Comparison of ENCODE assay signal across 26 cellular contexts in genomic region chr7:96973986-96974385, GRCh38. TPM values are rescaled to one million over a fixed set of nuclear protein-coding genes. Genes with fewer than 3 reads are reported as not detected.
DNase-seq lines count a peak whose midpoint lies in the region; ATAC-seq and TF ChIP-seq lines count a peak whose summit lies in the region.
"Had no signal": no experiment of that assay in that cellular context is flagged by ENCODE, and none has a peak within 500 bp of the region (broad histone marks: within the 10 kb centered on the region; RNA-seq: fewer than 3 reads in every experiment).

No MANE protein-coding gene starts in this region.

- no peak overlapping the region for H2AFZ ChIP-seq in IMR-90 (replicated peaks; ENCODE audit: low read length, poor library complexity)
- H2AFZ ChIP-seq: parathyroid adenoma had no signal

- no peaks in the 10 kb centered on the region for H3K9me1 ChIP-seq in IMR-90 (ENCODE audit: insufficient read depth, low read length)

- TF ChIP-seq POLR2A in IMR-90 (IDR thresholded peaks at IDR 0.05; ENCODE audit: low read depth, low read length): no peak

- DNase-seq in AG04449 (ENCODE audit: low read depth, low spot score) (peak; percentile 42), IMR-90 (peak; percentile 21), brain microvascular endothelial cell (peak; percentile 38), myocyte (ENCODE audit: low read depth) (peak; percentile 37)
- no peak for DNase-seq in activated effector memory CD4-positive, alpha-beta T cell treated with anti-CD3 and anti-CD28 coated beads, Interleukin-2, amount 50 U/mL, for 16 hours
- DNase-seq: activated CD4-positive, alpha-beta T cell treated with anti-CD3 and anti-CD28 coated beads for 48 hours; activated naive CD4-positive, alpha-beta T cell treated with anti-CD3 and anti-CD28 coated beads, Interleukin-2, amount 10 ng/mL, durations not matched to agents 7 days and 5 days; activated T-cell treated with anti-CD3 and anti-CD28 coated beads, Interleukin-2, amount 50 U/mL, for 48 hours; colonic mucosa; heart right ventricle; KBM-7; left lung; NCI-H187; NCI-H774; OCI-M1; right cardiac atrium; Right ventricle myocardium superior had no signal

- H4K91ac ChIP-seq in IMR-90 (ENCODE audit: insufficient read depth, low read depth, low read length): no peak overlapping the region

- H3K14ac ChIP-seq in IMR-90 (replicated peaks; ENCODE audit: low read depth, low read length): no peak overlapping the region

- POLR2A ChIA-PET in AG04449 (lab: Yijun Ruan, JAX): no interaction called here
- POLR2A ChIA-PET in IMR-90 (lab: Charles Lee; ENCODE audit: unreplicated experiment): no interaction called here

- CTCF ChIA-PET in AG04449 (lab: Yijun Ruan, JAX): no interaction called here
- CTCF ChIA-PET in IMR-90 (lab: Yijun Ruan, JAX): no interaction called here

- no CpG with 5 or more reads among the region's 2 CpGs for WGBS in IMR-90 (ENCODE audit: extremely low coverage in 2 of 2, insufficient read length in 1 of 2), 2 experiments

- H3K4me2 ChIP-seq in IMR-90 (ENCODE audit: low read depth, low read length): no peak overlapping the region

- no peak overlapping the region for H4K8ac ChIP-seq in IMR-90 (ENCODE audit: low read depth in 2 of 2, low read length in 2 of 2)

- no peaks in the 10 kb centered on the region for H3K9me3 ChIP-seq in IMR-90 (ENCODE audit: control insufficient read depth, insufficient read depth, low read length)
- H3K9me3 ChIP-seq: ascending aorta, colonic mucosa, heart right ventricle, left lung had no signal

- no peak overlapping the region for H3K18ac ChIP-seq in IMR-90 (ENCODE audit: low read depth, low read length)

- no peak overlapping the region for H3K4ac ChIP-seq in IMR-90 (ENCODE audit: low read depth, low read length)

- H2BK5ac ChIP-seq in IMR-90 (ENCODE audit: low read depth, low read length, poor library complexity, severe bottlenecking): no peak overlapping the region

- H2BK20ac ChIP-seq in IMR-90 (ENCODE audit: low read depth, low read length): no peak overlapping the region

- intact Hi-C loops in IMR-90 (cut with micrococcal nuclease): no loop called here

- no peak overlapping the region for H4K5ac ChIP-seq in IMR-90 (ENCODE audit: low read depth, low read length)

- no TSS peak for BruUV-seq in IMR-90 (replicated peaks; lab: Mats Ljungman, UMichigan)

- no peak overlapping the region for H2AK5ac ChIP-seq in IMR-90 (ENCODE audit: low read depth, low read length)

- no peak for ATAC-seq in IMR-90 (ENCODE audit: low read depth)
- no peak for ATAC-seq in GM21423 (IDR thresholded peaks at IDR 0.05; ENCODE audit: unreplicated experiment)
- no peak for ATAC-seq in HG02623 (IDR thresholded peaks at IDR 0.05; ENCODE audit: unreplicated experiment)
- no peak for ATAC-seq in HG03432 (IDR thresholded peaks at IDR 0.05; ENCODE audit: unreplicated experiment)
- ATAC-seq: HCT116; heart right ventricle; left lung; natural killer cell treated with Interleukin-12 subunit alpha and Interleukin-12 subunit beta and Interleukin-15 and Interleukin-18, amount 100 ng/mL, for 72 hours; right cardiac atrium had no signal

- TF ChIP-seq RAD21 in IMR-90 (IDR thresholded peaks at IDR 0.05; ENCODE audit: low read length): no peak

- H3K23ac ChIP-seq in IMR-90 (ENCODE audit: low read depth, low read length): no peak overlapping the region

- no peaks in the 10 kb centered on the region for H3K27me3 ChIP-seq in IMR-90 (ENCODE audit: control insufficient read depth, insufficient read depth, low read length)
- no peaks in the 10 kb centered on the region for H3K27me3 ChIP-seq in brain microvascular endothelial cell (replicated peaks)
- H3K27me3 ChIP-seq: ascending aorta, colonic mucosa had no signal

- H3K9ac ChIP-seq in IMR-90 (ENCODE audit: low read depth, low read length): no peak overlapping the region
- H3K9ac ChIP-seq: parathyroid adenoma had no signal

- no peak overlapping the region for H2BK120ac ChIP-seq in IMR-90 (ENCODE audit: low read depth, low read length)

- H3K4me1 ChIP-seq in IMR-90 (ENCODE audit: control insufficient read depth, insufficient read depth, low read length): no peaks in the 10 kb centered on the region
- H3K4me1 ChIP-seq: ascending aorta, colonic mucosa, heart right ventricle, left lung, parathyroid adenoma had no signal

- no peaks in the 10 kb centered on the region for H3K79me1 ChIP-seq in IMR-90 (ENCODE audit: low read depth in 1 of 2, low read length in 2 of 2)

- no peak overlapping the region for H2BK15ac ChIP-seq in IMR-90 (ENCODE audit: low read depth, low read length)

- H3K56ac ChIP-seq in IMR-90 (ENCODE audit: extremely low read depth, insufficient read depth, low read length): no peak overlapping the region

- H3K4me3 ChIP-seq in AG04449 (ENCODE audit: low read depth, low read length): no peak overlapping the region
- no peak overlapping the region for H3K4me3 ChIP-seq in IMR-90 (ENCODE audit: insufficient read depth, low read depth, low read length)
- no peak overlapping the region for H3K4me3 ChIP-seq in brain microvascular endothelial cell (ENCODE audit: low read depth, low read length)
- H3K4me3 ChIP-seq: ascending aorta, colonic mucosa, heart right ventricle, left lung had no signal

- no peak overlapping the region for H3K27ac ChIP-seq in IMR-90 (ENCODE audit: insufficient read depth, low read length)
- H3K27ac ChIP-seq in brain microvascular endothelial cell: no peak overlapping the region
- H3K27ac ChIP-seq: C4-2B, colonic mucosa, heart right ventricle, left lung, parathyroid adenoma had no signal

- H4K20me1 ChIP-seq in IMR-90 (ENCODE audit: insufficient read depth, low read length): no peaks in the 10 kb centered on the region

- dilution Hi-C loops in IMR-90 (cut with HindIII; ENCODE audit: low sequenced_read_pairs, unreplicated experiment): no loop called here

- no peak for TF ChIP-seq CTCF in AG04449 (IDR thresholded peaks at IDR 0.05; ENCODE audit: insufficient read depth, low read length, missing control alignments)
- no peak for TF ChIP-seq CTCF in IMR-90 (conservative IDR thresholded peaks at IDR 0.05; ENCODE audit: low read depth, low read length)
- TF ChIP-seq CTCF in brain microvascular endothelial cell (IDR thresholded peaks at IDR 0.05; ENCODE audit: low read depth, low read length, missing control alignments): no peak

- no peak overlapping the region for H2AK9ac ChIP-seq in IMR-90 (replicated peaks; ENCODE audit: low read depth, low read length, poor library complexity)

- no peaks in the 10 kb centered on the region for H3K36me3 ChIP-seq in IMR-90 (ENCODE audit: control insufficient read depth, insufficient read depth, low read length)
- no peaks in the 10 kb centered on the region for H3K36me3 ChIP-seq in brain microvascular endothelial cell (replicated peaks)
- H3K36me3 ChIP-seq: ascending aorta, colonic mucosa, heart right ventricle, left lung had no signal

- in situ Hi-C loops in IMR-90 (cut with MboI; ENCODE audit: low sequenced_read_pairs) (no loop called here), brain microvascular endothelial cell (cut with HindIII; ENCODE audit: low pct_ligation_motif_present, low sequenced_read_pairs) (no loop called here)

TF ChIP-seq in IMR-90, 13 proteins besides CTCF, POLR2A, EP300 and RAD21:
- TF ChIP-seq MAZ (IDR thresholded peaks at IDR 0.05; ENCODE audit: borderline replicate concordance, low read depth, low read length): no peak
- TF ChIP-seq RCOR1 (IDR thresholded peaks at IDR 0.05; ENCODE audit: insufficient replicate concordance, low read length): no peak
- TF ChIP-seq SMC3 (IDR thresholded peaks at IDR 0.05; ENCODE audit: low read depth, low read length): no peak

RNA-seq across cellular contexts. Expression of gene DLX6, which starts 31.4 kb away (rescaled TPM):
- not detected in 2 replicates for total RNA-seq in IMR-90 (2012; rRNA removed)
- not detected in 2 replicates for polyA plus RNA-seq in IMR-90 (2012; rRNA removed)
- not detected in 2 replicates for polyA plus RNA-seq in IMR-90 (2012; cell fraction: cytosol; rRNA removed)
- polyA plus RNA-seq in IMR-90 (2012; cell fraction: nucleus; rRNA removed; ENCODE audit: low replicate concordance): not detected in 2 replicates
- total RNA-seq in myocyte: 0.27 TPM in 1 of 2 replicates, not detected in the other
- 0.08 TPM for polyA plus RNA-seq in myocyte (2012)
- total RNA-seq: ascending aorta; colonic mucosa; heart right ventricle; left lung; natural killer cell treated with Interleukin-12 subunit alpha and Interleukin-12 subunit beta and Interleukin-15 and Interleukin-18, amount 100 ng/mL, for 72 hours; right cardiac atrium; Right ventricle myocardium superior; T-helper 1 cell treated with Interleukin-12 subunit alpha and Interleukin-12 subunit beta and Interleukin-4 antibody, amounts not matched to agents 30 ng/mL and 1 ng/mL, for 36 hours had no signal
- polyA plus RNA-seq: heart right ventricle, right cardiac atrium had no signal

RNA-seq across cellular contexts. Expression of gene DLX5, which starts 50.6 kb away (rescaled TPM):
- not detected in 2 replicates for total RNA-seq in IMR-90 (2012; rRNA removed)
- not detected in 2 replicates for polyA plus RNA-seq in IMR-90 (2012; rRNA removed)
- polyA plus RNA-seq in IMR-90 (2012; cell fraction: cytosol; rRNA removed): not detected in 2 replicates
- polyA plus RNA-seq in IMR-90 (2012; cell fraction: nucleus; rRNA removed; ENCODE audit: low replicate concordance): not detected in 2 replicates
- total RNA-seq in myocyte: not detected in 2 replicates
- polyA plus RNA-seq in myocyte (2012): 0.10 TPM
- total RNA-seq: ascending aorta; colonic mucosa; heart right ventricle; natural killer cell treated with Interleukin-12 subunit alpha and Interleukin-12 subunit beta and Interleukin-15 and Interleukin-18, amount 100 ng/mL, for 72 hours; right cardiac atrium; Right ventricle myocardium superior; T-helper 1 cell treated with Interleukin-12 subunit alpha and Interleukin-12 subunit beta and Interleukin-4 antibody, amounts not matched to agents 30 ng/mL and 1 ng/mL, for 36 hours had no signal
